1 cellular context compared by ENCODE assay signal in the genomic region with DNA sequence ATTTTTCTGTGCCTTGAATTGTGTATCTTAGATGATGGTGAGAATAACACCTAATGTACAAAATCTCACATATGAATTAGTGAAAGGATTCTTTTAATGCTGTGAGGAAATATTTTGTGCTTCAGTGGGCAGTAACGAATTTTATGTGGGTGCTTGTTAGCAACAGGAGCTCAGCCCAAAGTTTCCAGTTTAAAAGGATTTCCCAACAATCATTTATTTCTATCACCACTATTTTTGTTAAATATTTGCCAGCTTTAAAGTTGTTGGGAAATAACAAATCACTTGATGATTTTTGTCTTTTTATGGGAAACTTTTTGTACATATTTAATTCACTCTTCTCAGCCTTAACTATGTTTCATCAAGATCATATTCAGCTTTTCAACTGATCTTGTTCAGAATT.
TF ChIP-seq lines count a peak whose summit lies in the region.

No MANE protein-coding gene starts in this region.

TF ChIP-seq in HepG2, 621 proteins besides CTCF, POLR2A, EP300 and RAD21 (continued from another document):
- TF ChIP-seq, protein P1, sequence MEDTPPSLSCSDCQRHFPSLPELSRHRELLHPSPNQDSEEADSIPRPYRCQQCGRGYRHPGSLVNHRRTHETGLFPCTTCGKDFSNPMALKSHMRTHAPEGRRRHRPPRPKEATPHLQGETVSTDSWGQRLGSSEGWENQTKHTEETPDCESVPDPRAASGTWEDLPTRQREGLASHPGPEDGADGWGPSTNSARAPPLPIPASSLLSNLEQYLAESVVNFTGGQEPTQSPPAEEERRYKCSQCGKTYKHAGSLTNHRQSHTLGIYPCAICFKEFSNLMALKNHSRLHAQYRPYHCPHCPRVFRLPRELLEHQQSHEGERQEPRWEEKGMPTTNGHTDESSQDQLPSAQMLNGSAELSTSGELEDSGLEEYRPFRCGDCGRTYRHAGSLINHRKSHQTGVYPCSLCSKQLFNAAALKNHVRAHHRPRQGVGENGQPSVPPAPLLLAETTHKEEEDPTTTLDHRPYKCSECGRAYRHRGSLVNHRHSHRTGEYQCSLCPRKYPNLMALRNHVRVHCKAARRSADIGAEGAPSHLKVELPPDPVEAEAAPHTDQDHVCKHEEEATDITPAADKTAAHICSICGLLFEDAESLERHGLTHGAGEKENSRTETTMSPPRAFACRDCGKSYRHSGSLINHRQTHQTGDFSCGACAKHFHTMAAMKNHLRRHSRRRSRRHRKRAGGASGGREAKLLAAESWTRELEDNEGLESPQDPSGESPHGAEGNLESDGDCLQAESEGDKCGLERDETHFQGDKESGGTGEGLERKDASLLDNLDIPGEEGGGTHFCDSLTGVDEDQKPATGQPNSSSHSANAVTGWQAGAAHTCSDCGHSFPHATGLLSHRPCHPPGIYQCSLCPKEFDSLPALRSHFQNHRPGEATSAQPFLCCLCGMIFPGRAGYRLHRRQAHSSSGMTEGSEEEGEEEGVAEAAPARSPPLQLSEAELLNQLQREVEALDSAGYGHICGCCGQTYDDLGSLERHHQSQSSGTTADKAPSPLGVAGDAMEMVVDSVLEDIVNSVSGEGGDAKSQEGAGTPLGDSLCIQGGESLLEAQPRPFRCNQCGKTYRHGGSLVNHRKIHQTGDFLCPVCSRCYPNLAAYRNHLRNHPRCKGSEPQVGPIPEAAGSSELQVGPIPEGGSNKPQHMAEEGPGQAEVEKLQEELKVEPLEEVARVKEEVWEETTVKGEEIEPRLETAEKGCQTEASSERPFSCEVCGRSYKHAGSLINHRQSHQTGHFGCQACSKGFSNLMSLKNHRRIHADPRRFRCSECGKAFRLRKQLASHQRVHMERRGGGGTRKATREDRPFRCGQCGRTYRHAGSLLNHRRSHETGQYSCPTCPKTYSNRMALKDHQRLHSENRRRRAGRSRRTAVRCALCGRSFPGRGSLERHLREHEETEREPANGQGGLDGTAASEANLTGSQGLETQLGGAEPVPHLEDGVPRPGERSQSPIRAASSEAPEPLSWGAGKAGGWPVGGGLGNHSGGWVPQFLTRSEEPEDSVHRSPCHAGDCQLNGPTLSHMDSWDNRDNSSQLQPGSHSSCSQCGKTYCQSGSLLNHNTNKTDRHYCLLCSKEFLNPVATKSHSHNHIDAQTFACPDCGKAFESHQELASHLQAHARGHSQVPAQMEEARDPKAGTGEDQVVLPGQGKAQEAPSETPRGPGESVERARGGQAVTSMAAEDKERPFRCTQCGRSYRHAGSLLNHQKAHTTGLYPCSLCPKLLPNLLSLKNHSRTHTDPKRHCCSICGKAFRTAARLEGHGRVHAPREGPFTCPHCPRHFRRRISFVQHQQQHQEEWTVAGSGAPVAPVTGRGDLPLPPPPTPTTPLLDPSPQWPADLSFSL (CRISPR knock-in tag; IDR thresholded peaks at IDR 0.05): no peak
- TF ChIP-seq RXRB (CRISPR knock-in tag; IDR thresholded peaks at IDR 0.05; ENCODE audit: borderline replicate concordance) (no peak), ZBTB40 (IDR thresholded peaks at IDR 0.05) (no peak), ZBTB40 (CRISPR knock-in tag; IDR thresholded peaks at IDR 0.05) (no peak), ZNF253 (CRISPR knock-in tag; IDR thresholded peaks at IDR 0.05; ENCODE audit: borderline replicate concordance) (no peak), ZKSCAN8 (CRISPR knock-in tag; IDR thresholded peaks at IDR 0.05; ENCODE audit: borderline replicate concordance) (no peak), JUNB (CRISPR knock-in tag; IDR thresholded peaks at IDR 0.05; ENCODE audit: borderline replicate concordance) (no peak), AGO2 (optimal IDR thresholded peaks at IDR 0.05; ENCODE audit: low read depth, low read length) (no peak), RFX5 (IDR thresholded peaks at IDR 0.05; ENCODE audit: low read depth, low read length) (no peak), RFX1 (IDR thresholded peaks at IDR 0.05) (no peak), ZNF24 (IDR thresholded peaks at IDR 0.05) (no peak), ZBTB34 (CRISPR knock-in tag; IDR thresholded peaks at IDR 0.05) (no peak), ZNF770 (CRISPR knock-in tag; IDR thresholded peaks at IDR 0.05) (no peak)
- TF ChIP-seq, protein P2, sequence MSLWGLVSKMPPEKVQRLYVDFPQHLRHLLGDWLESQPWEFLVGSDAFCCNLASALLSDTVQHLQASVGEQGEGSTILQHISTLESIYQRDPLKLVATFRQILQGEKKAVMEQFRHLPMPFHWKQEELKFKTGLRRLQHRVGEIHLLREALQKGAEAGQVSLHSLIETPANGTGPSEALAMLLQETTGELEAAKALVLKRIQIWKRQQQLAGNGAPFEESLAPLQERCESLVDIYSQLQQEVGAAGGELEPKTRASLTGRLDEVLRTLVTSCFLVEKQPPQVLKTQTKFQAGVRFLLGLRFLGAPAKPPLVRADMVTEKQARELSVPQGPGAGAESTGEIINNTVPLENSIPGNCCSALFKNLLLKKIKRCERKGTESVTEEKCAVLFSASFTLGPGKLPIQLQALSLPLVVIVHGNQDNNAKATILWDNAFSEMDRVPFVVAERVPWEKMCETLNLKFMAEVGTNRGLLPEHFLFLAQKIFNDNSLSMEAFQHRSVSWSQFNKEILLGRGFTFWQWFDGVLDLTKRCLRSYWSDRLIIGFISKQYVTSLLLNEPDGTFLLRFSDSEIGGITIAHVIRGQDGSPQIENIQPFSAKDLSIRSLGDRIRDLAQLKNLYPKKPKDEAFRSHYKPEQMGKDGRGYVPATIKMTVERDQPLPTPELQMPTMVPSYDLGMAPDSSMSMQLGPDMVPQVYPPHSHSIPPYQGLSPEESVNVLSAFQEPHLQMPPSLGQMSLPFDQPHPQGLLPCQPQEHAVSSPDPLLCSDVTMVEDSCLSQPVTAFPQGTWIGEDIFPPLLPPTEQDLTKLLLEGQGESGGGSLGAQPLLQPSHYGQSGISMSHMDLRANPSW (CRISPR knock-in tag; IDR thresholded peaks at IDR 0.05; ENCODE audit: borderline replicate concordance): no peak
- TF ChIP-seq, protein P3, sequence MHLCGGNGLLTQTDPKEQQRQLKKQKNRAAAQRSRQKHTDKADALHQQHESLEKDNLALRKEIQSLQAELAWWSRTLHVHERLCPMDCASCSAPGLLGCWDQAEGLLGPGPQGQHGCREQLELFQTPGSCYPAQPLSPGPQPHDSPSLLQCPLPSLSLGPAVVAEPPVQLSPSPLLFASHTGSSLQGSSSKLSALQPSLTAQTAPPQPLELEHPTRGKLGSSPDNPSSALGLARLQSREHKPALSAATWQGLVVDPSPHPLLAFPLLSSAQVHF (CRISPR knock-in tag; IDR thresholded peaks at IDR 0.05): no peak
- TF ChIP-seq, protein P4, sequence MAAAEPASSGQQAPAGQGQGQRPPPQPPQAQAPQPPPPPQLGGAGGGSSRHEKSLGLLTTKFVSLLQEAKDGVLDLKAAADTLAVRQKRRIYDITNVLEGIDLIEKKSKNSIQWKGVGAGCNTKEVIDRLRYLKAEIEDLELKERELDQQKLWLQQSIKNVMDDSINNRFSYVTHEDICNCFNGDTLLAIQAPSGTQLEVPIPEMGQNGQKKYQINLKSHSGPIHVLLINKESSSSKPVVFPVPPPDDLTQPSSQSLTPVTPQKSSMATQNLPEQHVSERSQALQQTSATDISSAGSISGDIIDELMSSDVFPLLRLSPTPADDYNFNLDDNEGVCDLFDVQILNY (CRISPR knock-in tag; conservative IDR thresholded peaks at IDR 0.05): no peak
- TF ChIP-seq, protein P5, sequence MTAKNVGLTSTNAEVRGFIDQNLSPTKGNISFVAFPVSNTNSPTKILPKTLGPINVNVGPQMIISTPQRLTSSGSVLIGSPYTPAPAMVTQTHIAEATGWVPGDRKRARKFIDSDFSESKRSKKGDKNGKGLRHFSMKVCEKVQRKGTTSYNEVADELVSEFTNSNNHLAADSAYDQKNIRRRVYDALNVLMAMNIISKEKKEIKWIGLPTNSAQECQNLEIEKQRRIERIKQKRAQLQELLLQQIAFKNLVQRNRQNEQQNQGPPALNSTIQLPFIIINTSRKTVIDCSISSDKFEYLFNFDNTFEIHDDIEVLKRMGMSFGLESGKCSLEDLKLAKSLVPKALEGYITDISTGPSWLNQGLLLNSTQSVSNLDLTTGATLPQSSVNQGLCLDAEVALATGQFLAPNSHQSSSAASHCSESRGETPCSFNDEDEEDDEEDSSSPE (CRISPR knock-in tag; IDR thresholded peaks at IDR 0.05): no peak
